15 cellular contexts compared by ENCODE assay signal in genomic region chr12:85834378-85834777, GRCh38. TPM values are rescaled to one million over a fixed set of nuclear protein-coding genes. Genes with fewer than 3 reads are reported as not detected.
DNase-seq lines count a peak whose midpoint lies in the region; ATAC-seq, FAIRE-seq and TF ChIP-seq lines count a peak whose summit lies in the region.
"Had no signal": no experiment of that assay in that cellular context is flagged by ENCODE, and none has a peak within 500 bp of the region (broad histone marks: within the 10 kb centered on the region; RNA-seq: fewer than 3 reads in every experiment).

No MANE protein-coding gene starts in this region.

- no peak overlapping the region for H3K4me3 Mint-ChIP-seq in activated naive CD4-positive, alpha-beta T cell treated with anti-CD3 and anti-CD28 coated beads for 36 hours
- H3K4me3 Mint-ChIP-seq: activated T-helper 1 cell treated with anti-CD3 and anti-CD28 coated beads, Interleukin-12 subunit alpha, Interleukin-12 subunit beta, Interleukin-2, Interleukin-4 antibody, amounts not matched to agents 30 ng/mL and 10 ng/mL and 1 ng/mL, durations not matched to agents 14 hours and 24 hours and 36 hours; naive B cell had no signal

- ATAC-seq in right lobe of liver (no peak), HepG2 (no peak), HG03045 (IDR thresholded peaks at IDR 0.05; ENCODE audit: unreplicated experiment) (no peak)

- FAIRE-seq in HepG2 (lab: Jason Lieb, UNC): no peak
- FAIRE-seq in endothelial cell of umbilical vein (lab: Jason Lieb, UNC): no peak

- H3K9me3 ChIP-seq in right lobe of liver (no peaks in the 10 kb centered on the region), HepG2 (ENCODE audit: low read length) (no peaks in the 10 kb centered on the region), endothelial cell of umbilical vein (replicated peaks; ENCODE audit: control insufficient read depth, insufficient read depth, low read length) (no peaks in the 10 kb centered on the region)

- H3K27ac ChIP-seq in right lobe of liver: peak overlapping the region in 2 of 3 donors; percentile 17 to 28
- H3K27ac ChIP-seq in HepG2 (ENCODE audit: extremely low read length, insufficient read depth, low read length): no peak overlapping the region
- H3K27ac ChIP-seq in endothelial cell of umbilical vein (ENCODE audit: insufficient read depth, low read depth, low read length): no peak overlapping the region

- dilution Hi-C loops in endothelial cell of umbilical vein (cut with MboI; ENCODE audit: extremely low pct_ligation_motif_present, low sequenced_read_pairs): no loop called here

- in situ Hi-C loops in HepG2 (cut with HindIII; ENCODE audit: extremely low pct_ligation_motif_present, low pct_unique_long_range_greater_than_20kb): no loop called here

- H3K4me2 ChIP-seq in HepG2 (ENCODE audit: low read depth, low read length): no peak overlapping the region
- peak overlapping the region; percentile 93 for H3K4me2 ChIP-seq in endothelial cell of umbilical vein (ENCODE audit: insufficient read depth, low read length)

- CTCF ChIA-PET in HepG2 (lab: Yijun Ruan, JAX; ENCODE audit: low intra/inter-chr PET ratio, low total read pairs) (no interaction called here), endothelial cell of umbilical vein (lab: Charles Lee) (interaction anchor here (0.9 to 2.9 kb wide), 3 partner anchors 13 to 259 kb away, joined by 4 to 18 read pairs (median 4); no protein-coding TSS in a partner anchor)
- CTCF ChIA-PET in activated naive CD4-positive, alpha-beta T cell treated with anti-CD3 and anti-CD28 coated beads for 36 hours (lab: Charles Lee): no interaction called here

- H3K4me1 ChIP-seq in right lobe of liver (no peaks in the 10 kb centered on the region), HepG2 (ENCODE audit: insufficient read depth, low read length) (peaks cover 18% of the 10 kb centered on the region), endothelial cell of umbilical vein (ENCODE audit: control insufficient read depth, extremely low read depth, insufficient read depth, low read length) (peaks cover 18% of the 10 kb centered on the region)

- WGBS in right lobe of liver (ENCODE audit: insufficient coverage, low coverage, low lambda C conversion rate, missing lambda C conversion rate): 42% methylated on average over 2 of the region's 2 CpGs
- WGBS in HepG2 (ENCODE audit: low lambda C conversion rate): 52% methylated on average over 2 of the region's 2 CpGs

- POLR2A ChIA-PET in HepG2 (lab: Yijun Ruan, JAX): no interaction called here
- POLR2A ChIA-PET in endothelial cell of umbilical vein (lab: Charles Lee): no interaction called here

- H3K4me1 Mint-ChIP-seq in activated naive CD4-positive, alpha-beta T cell treated with anti-CD3 and anti-CD28 coated beads for 36 hours (ENCODE audit: low read depth): no peaks in the 10 kb centered on the region
- H3K4me1 Mint-ChIP-seq: naive B cell had no signal

- no peaks in the 10 kb centered on the region for H3K79me2 ChIP-seq in HepG2 (ENCODE audit: insufficient read depth, low read length)
- H3K79me2 ChIP-seq in endothelial cell of umbilical vein (ENCODE audit: control insufficient read depth, insufficient read depth, low read length): no peaks in the 10 kb centered on the region

- H3K27me3 Mint-ChIP-seq in activated naive CD4-positive, alpha-beta T cell treated with anti-CD3 and anti-CD28 coated beads for 36 hours (ENCODE audit: low read depth): peaks cover 2% of the 10 kb centered on the region

- intact Hi-C loops in right lobe of liver (cut with DNase I): no loop called here
- intact Hi-C loops in HepG2 (cut with micrococcal nuclease; ENCODE audit: unreplicated experiment): no loop called here
- intact Hi-C loops in endothelial cell of umbilical vein (cut with micrococcal nuclease): loop anchor here (1.0 to 2.0 kb wide), 2 partner anchors 12 to 208 kb away; no protein-coding TSS in a partner anchor
- intact Hi-C loops in activated naive CD4-positive, alpha-beta T cell treated with anti-CD3 and anti-CD28 coated beads for 36 hours (cut with micrococcal nuclease): no loop called here
- intact Hi-C loops in head of caudate nucleus (cut with DNase I): no loop called here

- TF ChIP-seq CTCF in right lobe of liver (IDR thresholded peaks at IDR 0.05) (no peak), HepG2 (CRISPR knock-in tag; IDR thresholded peaks at IDR 0.05) (no peak), endothelial cell of umbilical vein (IDR thresholded peaks at IDR 0.05; ENCODE audit: extremely low read depth in 1 of 2, insufficient read depth in 1 of 2, low read depth in 1 of 2, low read length in 2 of 2) (peak in 1 of 2 donors; percentile 2)

- H3K4me3 ChIP-seq in right lobe of liver (no peak overlapping the region), HepG2 (replicated peaks in 1 of 3; ENCODE audit: insufficient read depth in 1 of 3, low read depth in 2 of 3, low read length in 3 of 3) (no peak overlapping the region), endothelial cell of umbilical vein (replicated peaks in 1 of 3; ENCODE audit: insufficient read depth in 1 of 3, low read depth in 1 of 3, low read length in 3 of 3) (peak overlapping the region in 2 of 3 experiments; percentile 39 to 89)

- H3K27me3 ChIP-seq in right lobe of liver (no peaks in the 10 kb centered on the region), HepG2 (ENCODE audit: control insufficient read depth in 1 of 2, insufficient read depth in 2 of 2, low read length in 2 of 2) (no peaks in the 10 kb centered on the region; a peak in 1 of 5 replicates), endothelial cell of umbilical vein (ENCODE audit: control insufficient read depth in 2 of 2, insufficient read depth in 2 of 2, low read length in 2 of 2) (no peaks in the 10 kb centered on the region)

- no peak for TF ChIP-seq POLR2A in right lobe of liver (IDR thresholded peaks at IDR 0.05)
- no peak for TF ChIP-seq POLR2A in HepG2 (IDR thresholded peaks at IDR 0.05; ENCODE audit: insufficient read depth in 1 of 2, low read depth in 2 of 2, low read length in 2 of 2)
- TF ChIP-seq POLR2A in endothelial cell of umbilical vein (IDR thresholded peaks at IDR 0.05; ENCODE audit: low read depth, low read length): no peak

- TF ChIP-seq EP300 in HepG2 (IDR thresholded peaks at IDR 0.05; ENCODE audit: low read depth in 2 of 2, low read length in 2 of 2) (no peak), HepG2 (CRISPR knock-in tag; IDR thresholded peaks at IDR 0.05; ENCODE audit: borderline replicate concordance) (no peak)

- TF ChIP-seq RAD21 in HepG2 (CRISPR knock-in tag; IDR thresholded peaks at IDR 0.05): no peak

- H3K36me3 ChIP-seq in right lobe of liver (no peaks in the 10 kb centered on the region), HepG2 (replicated peaks in 1 of 2; ENCODE audit: control insufficient read depth in 1 of 2, insufficient read depth in 2 of 2, low read length in 2 of 2) (no peaks in the 10 kb centered on the region), endothelial cell of umbilical vein (ENCODE audit: control insufficient read depth in 2 of 2, extremely low read depth in 1 of 2, insufficient read depth in 2 of 2, low read length in 2 of 2) (no peaks in the 10 kb centered on the region)

- H3K36me3 Mint-ChIP-seq in activated naive CD4-positive, alpha-beta T cell treated with anti-CD3 and anti-CD28 coated beads for 36 hours (ENCODE audit: low read depth): no peaks in the 10 kb centered on the region
- H3K36me3 Mint-ChIP-seq: naive B cell had no signal

- H3K27ac Mint-ChIP-seq in activated naive CD4-positive, alpha-beta T cell treated with anti-CD3 and anti-CD28 coated beads for 36 hours: no peak overlapping the region
- H3K27ac Mint-ChIP-seq: activated T-helper 1 cell treated with anti-CD3 and anti-CD28 coated beads, Interleukin-12 subunit alpha, Interleukin-12 subunit beta, Interleukin-2, Interleukin-4 antibody, amounts not matched to agents 30 ng/mL and 10 ng/mL and 1 ng/mL, durations not matched to agents 14 hours and 24 hours and 36 hours; naive B cell had no signal

- H4K20me1 ChIP-seq in HepG2 (ENCODE audit: insufficient read depth, low read length): no peaks in the 10 kb centered on the region
- no peaks in the 10 kb centered on the region for H4K20me1 ChIP-seq in endothelial cell of umbilical vein (replicated peaks; ENCODE audit: control insufficient read depth, extremely low read depth, insufficient read depth, low read length)

- H2AFZ ChIP-seq in HepG2 (ENCODE audit: low read length) (no peak overlapping the region), endothelial cell of umbilical vein (ENCODE audit: low read depth, low read length) (no peak overlapping the region)

- H3K9me3 Mint-ChIP-seq in activated naive CD4-positive, alpha-beta T cell treated with anti-CD3 and anti-CD28 coated beads for 36 hours: no peaks in the 10 kb centered on the region
- H3K9me3 Mint-ChIP-seq: activated T-helper 1 cell treated with anti-CD3 and anti-CD28 coated beads, Interleukin-12 subunit alpha, Interleukin-12 subunit beta, Interleukin-2, Interleukin-4 antibody, amounts not matched to agents 30 ng/mL and 10 ng/mL and 1 ng/mL, durations not matched to agents 14 hours and 24 hours and 36 hours; naive B cell had no signal

- DNase-seq in right lobe of liver: no peak
- no peak for DNase-seq in HepG2 (ENCODE audit: low spot score)
- peak; percentile 47 for DNase-seq in endothelial cell of umbilical vein (ENCODE audit: low read depth, low spot score)
- peak; percentile 1 for DNase-seq in myocyte (ENCODE audit: low read depth)
- no peak for DNase-seq in activated naive CD4-positive, alpha-beta T cell treated with anti-CD3 and anti-CD28 coated beads for 36 hours
- no peak for DNase-seq in head of caudate nucleus
- no peak for DNase-seq in activated CD4-positive, alpha-beta T cell treated with anti-CD3 and anti-CD28 coated beads for 1 hour
- DNase-seq: activated CD4-positive, alpha-beta T cell treated with anti-CD3 and anti-CD28 coated beads for 4 hours; aorta; DMS 273 treated with DMSO at 0.1 percent for 48 hours; naive B cell; T-helper 1 cell; trophoblast cell had no signal

- H3K9me1 ChIP-seq in endothelial cell of umbilical vein (replicated peaks; ENCODE audit: control insufficient read depth, extremely low read depth, insufficient read depth, low read length): no peaks in the 10 kb centered on the region

- no peak overlapping the region for H3K9ac ChIP-seq in HepG2 (ENCODE audit: insufficient read depth, low read depth, low read length)
- peak overlapping the region; percentile 92 for H3K9ac ChIP-seq in endothelial cell of umbilical vein (replicated peaks; ENCODE audit: extremely low read depth, insufficient read depth, low read length)

- BruUV-seq in HepG2 (replicated peaks; lab: Mats Ljungman, UMichigan): no TSS peak
- no TSS peak for BruUV-seq in endothelial cell of umbilical vein (replicated peaks; lab: Mats Ljungman, UMichigan)

RNA-seq across cellular contexts. Expression of gene RASSF9, which starts 1.8 kb away (rescaled TPM):
- total RNA-seq in right lobe of liver: under 1 TPM; 0.31 to 0.77 (median 0.60) TPM
- not detected in 2 replicates for total RNA-seq in HepG2 (2016; rRNA removed; fragmentation: Illumina TruSeq; extraction: Trizol)
- not detected in 2 replicates for total RNA-seq in HepG2 (2016; cell fraction: cytosol; rRNA removed; fragmentation: Illumina TruSeq; extraction: Trizol; ENCODE audit: low read depth)
- total RNA-seq in HepG2 (2016; cell fraction: insoluble cytoplasmic fraction; rRNA removed; fragmentation: Illumina TruSeq; extraction: Trizol): not detected in 2 replicates
- total RNA-seq in HepG2 (2016; cell fraction: membrane; rRNA removed; fragmentation: Illumina TruSeq; extraction: Trizol): not detected in 2 replicates
- not detected in 2 replicates for total RNA-seq in HepG2 (2016; cell fraction: nucleus; rRNA removed; fragmentation: Illumina TruSeq; extraction: Trizol)
- not detected in 2 replicates for polyA plus RNA-seq in HepG2 (2011; rRNA removed)
- polyA plus RNA-seq in HepG2 (2011; cell fraction: cytosol; rRNA removed): not detected in 2 replicates
- not detected in 2 replicates for polyA plus RNA-seq in HepG2 (2011; cell fraction: nucleus; rRNA removed)
- polyA plus RNA-seq in HepG2 (2012): not detected in 2 replicates
- polyA plus RNA-seq in HepG2 (2016; cell fraction: cytosol; fragmentation: Illumina TruSeq; extraction: Trizol; ENCODE audit: low read depth): not detected in 2 replicates
- not detected in 2 replicates for polyA plus RNA-seq in HepG2 (2016; cell fraction: insoluble cytoplasmic fraction; fragmentation: Illumina TruSeq; extraction: Trizol; ENCODE audit: low read depth)
- polyA plus RNA-seq in HepG2 (2016; cell fraction: membrane; fragmentation: Illumina TruSeq; extraction: Trizol; ENCODE audit: low read depth): not detected in 2 replicates
- polyA plus RNA-seq in HepG2 (2016; cell fraction: nucleus; fragmentation: Illumina TruSeq; extraction: Trizol; ENCODE audit: insufficient read depth, low read depth): not detected in 2 replicates
- 5.6 TPM in 1 of 2 replicates, not detected in the other for polyA minus RNA-seq in HepG2 (2011; rRNA and poly(A)+ RNA removed; ENCODE audit: low replicate concordance)
- not detected in 2 replicates for polyA minus RNA-seq in HepG2 (2011; cell fraction: cytosol; rRNA and poly(A)+ RNA removed)
- 0.12 TPM in 1 of 2 replicates, not detected in the other for polyA minus RNA-seq in HepG2 (2011; cell fraction: nucleus; rRNA and poly(A)+ RNA removed)
- 2.3 and 3.6 TPM in 2 replicates for total RNA-seq in endothelial cell of umbilical vein
- polyA plus RNA-seq in endothelial cell of umbilical vein: 1.5 and 2.1 TPM in 2 replicates
- 2.2 and 2.4 TPM in 2 replicates for polyA plus RNA-seq in endothelial cell of umbilical vein (2011; cell fraction: cytosol; rRNA removed)
- 2.8 and 3.4 TPM in 2 replicates for polyA plus RNA-seq in endothelial cell of umbilical vein (2011; cell fraction: nucleus; rRNA removed)
- polyA plus RNA-seq in endothelial cell of umbilical vein (2012): 1.2 and 1.5 TPM in 2 replicates
- 4.3 and 5.0 TPM in 2 replicates for polyA minus RNA-seq in endothelial cell of umbilical vein
- polyA minus RNA-seq in endothelial cell of umbilical vein (2011; cell fraction: cytosol; rRNA and poly(A)+ RNA removed): 5.6 TPM
- 11.7 and 14.3 TPM in 2 replicates for polyA minus RNA-seq in endothelial cell of umbilical vein (2011; cell fraction: nucleus; rRNA and poly(A)+ RNA removed)
- 0.05 and 0.08 TPM in 2 replicates for total RNA-seq in myocyte
- polyA plus RNA-seq in myocyte (2012): 0.19 TPM
- total RNA-seq in activated naive CD4-positive, alpha-beta T cell treated with anti-CD3 and anti-CD28 coated beads for 36 hours: not detected
- total RNA-seq: activated T-helper 1 cell treated with anti-CD3 and anti-CD28 coated beads, Interleukin-12 subunit alpha, Interleukin-12 subunit beta, Interleukin-2, Interleukin-4 antibody, amounts not matched to agents 30 ng/mL and 10 ng/mL and 1 ng/mL, durations not matched to agents 14 hours and 24 hours and 36 hours had no signal

RNA-seq across cellular contexts. Expression of gene NTS, which starts 39.7 kb away (rescaled TPM):
- total RNA-seq in right lobe of liver: under 1 TPM in 4 of 6 experiments, not detected in 2; 0.24 to 0.56 (median 0.37) TPM
- 0.13 TPM in 1 of 2 replicates, not detected in the other for total RNA-seq in HepG2 (2016; rRNA removed; fragmentation: Illumina TruSeq; extraction: Trizol)
- total RNA-seq in HepG2 (2016; cell fraction: cytosol; rRNA removed; fragmentation: Illumina TruSeq; extraction: Trizol; ENCODE audit: low read depth): not detected in 2 replicates
- total RNA-seq in HepG2 (2016; cell fraction: insoluble cytoplasmic fraction; rRNA removed; fragmentation: Illumina TruSeq; extraction: Trizol): not detected in 2 replicates
- total RNA-seq in HepG2 (2016; cell fraction: membrane; rRNA removed; fragmentation: Illumina TruSeq; extraction: Trizol): not detected in 2 replicates
- total RNA-seq in HepG2 (2016; cell fraction: nucleus; rRNA removed; fragmentation: Illumina TruSeq; extraction: Trizol): not detected in 2 replicates
- polyA plus RNA-seq in HepG2 (2011; rRNA removed): 0.05 TPM in 1 of 2 replicates, not detected in the other
- not detected in 2 replicates for polyA plus RNA-seq in HepG2 (2011; cell fraction: cytosol; rRNA removed)
- not detected in 2 replicates for polyA plus RNA-seq in HepG2 (2011; cell fraction: nucleus; rRNA removed)
- not detected in 2 replicates for polyA plus RNA-seq in HepG2 (2012)
- not detected in 2 replicates for polyA plus RNA-seq in HepG2 (2016; cell fraction: cytosol; fragmentation: Illumina TruSeq; extraction: Trizol; ENCODE audit: low read depth)
- not detected in 2 replicates for polyA plus RNA-seq in HepG2 (2016; cell fraction: insoluble cytoplasmic fraction; fragmentation: Illumina TruSeq; extraction: Trizol; ENCODE audit: low read depth)
- polyA plus RNA-seq in HepG2 (2016; cell fraction: membrane; fragmentation: Illumina TruSeq; extraction: Trizol; ENCODE audit: low read depth): not detected in 2 replicates
- not detected in 2 replicates for polyA plus RNA-seq in HepG2 (2016; cell fraction: nucleus; fragmentation: Illumina TruSeq; extraction: Trizol; ENCODE audit: insufficient read depth, low read depth)
- 0.75 TPM in 1 of 2 replicates, not detected in the other for polyA minus RNA-seq in HepG2 (2011; rRNA and poly(A)+ RNA removed; ENCODE audit: low replicate concordance)
- not detected in 2 replicates for polyA minus RNA-seq in HepG2 (2011; cell fraction: cytosol; rRNA and poly(A)+ RNA removed)
- not detected in 2 replicates for polyA minus RNA-seq in HepG2 (2011; cell fraction: nucleus; rRNA and poly(A)+ RNA removed)
- not detected in 2 replicates for total RNA-seq in endothelial cell of umbilical vein
- polyA plus RNA-seq in endothelial cell of umbilical vein: not detected in 2 replicates
- 0.05 TPM in 1 of 2 replicates, not detected in the other for polyA plus RNA-seq in endothelial cell of umbilical vein (2011; cell fraction: cytosol; rRNA removed)
- polyA plus RNA-seq in endothelial cell of umbilical vein (2011; cell fraction: nucleus; rRNA removed): not detected in 2 replicates
- polyA plus RNA-seq in endothelial cell of umbilical vein (2012): not detected in 2 replicates
- polyA minus RNA-seq in endothelial cell of umbilical vein: not detected in 2 replicates
- polyA minus RNA-seq in endothelial cell of umbilical vein (2011; cell fraction: cytosol; rRNA and poly(A)+ RNA removed): 2.5 TPM
- polyA minus RNA-seq in endothelial cell of umbilical vein (2011; cell fraction: nucleus; rRNA and poly(A)+ RNA removed): not detected in 2 replicates
- total RNA-seq in myocyte: not detected in 2 replicates
- not detected for polyA plus RNA-seq in myocyte (2012)
- not detected for total RNA-seq in activated naive CD4-positive, alpha-beta T cell treated with anti-CD3 and anti-CD28 coated beads for 36 hours
- total RNA-seq: activated T-helper 1 cell treated with anti-CD3 and anti-CD28 coated beads, Interleukin-12 subunit alpha, Interleukin-12 subunit beta, Interleukin-2, Interleukin-4 antibody, amounts not matched to agents 30 ng/mL and 10 ng/mL and 1 ng/mL, durations not matched to agents 14 hours and 24 hours and 36 hours had no signal
- polyA plus RNA-seq: aorta had no signal

Comparison
In these comparisons a context has a peak if more than half of its experiments do, and no peak if none do; other contexts are left out.
1. H3K27ac ChIP-seq: peak in right lobe of liver (2 of 3); none in HepG2 (single experiment) and endothelial cell of umbilical vein (single experiment).
2. DNase-seq: peak in endothelial cell of umbilical vein (single experiment) and myocyte (single experiment); none in right lobe of liver (0 of 3), HepG2 (single experiment), activated naive CD4-positive, alpha-beta T cell treated with anti-CD3 and anti-CD28 coated beads for 36 hours (single experiment), head of caudate nucleus (0 of 42) and activated CD4-positive, alpha-beta T cell treated with anti-CD3 and anti-CD28 coated beads for 1 hour (single experiment).
3. H3K4me3 ChIP-seq: peak in endothelial cell of umbilical vein (2 of 3); none in right lobe of liver (0 of 3) and HepG2 (0 of 3).